8 cellular contexts compared by ENCODE assay signal in the genomic region with DNA sequence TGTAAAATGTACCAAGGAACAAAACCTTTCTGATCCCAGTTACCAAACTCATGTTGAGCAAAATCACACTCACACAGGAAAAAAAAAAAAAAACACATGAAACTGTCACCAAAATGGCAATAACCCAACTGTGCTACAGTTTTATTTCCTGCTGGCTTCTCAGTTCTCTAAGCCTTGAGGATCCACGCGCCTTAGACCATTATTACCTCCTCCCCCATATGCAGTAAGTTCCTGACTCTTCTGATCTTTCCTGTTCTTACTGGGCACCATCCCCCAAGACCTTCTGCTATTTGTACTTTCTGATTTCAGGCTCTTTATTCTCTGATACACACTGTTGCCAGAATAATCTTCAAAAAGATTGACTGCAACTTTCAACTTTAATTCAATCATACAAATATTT.
A peak's percentile ranks its signal among the peaks of the same experiment; 100 is the strongest.
DNase-seq lines count a peak whose midpoint lies in the region; ATAC-seq and TF ChIP-seq lines count a peak whose summit lies in the region.

No MANE protein-coding gene starts in this region.

- H3K9me3 Mint-ChIP-seq in stimulated activated naive CD8-positive, alpha-beta T cell treated with anti-CD3 and anti-CD28 coated beads, Interleukin-15, amount 100 ng/mL, for 72 hours = no peaks in the 10 kb centered on the region

- H3K27me3 Mint-ChIP-seq in stimulated activated naive CD8-positive, alpha-beta T cell treated with anti-CD3 and anti-CD28 coated beads, Interleukin-15, amount 100 ng/mL, for 72 hours = no peaks in the 10 kb centered on the region

- peaks cover 47% of the 10 kb centered on the region for H3K4me1 ChIP-seq in SJSA1 (replicated peaks)

- H3K4me3 Mint-ChIP-seq in stimulated activated naive CD8-positive, alpha-beta T cell treated with anti-CD3 and anti-CD28 coated beads, Interleukin-15, amount 100 ng/mL, for 72 hours = peak overlapping the region; percentile 4 to 44

- no peaks in the 10 kb centered on the region for H3K27me3 ChIP-seq in SJSA1 (replicated peaks)

- POLR2A ChIA-PET in HEK293T (lab: Yijun Ruan, JAX) = no interaction called here

- no peaks in the 10 kb centered on the region for H3K9me3 ChIP-seq in SJSA1 (replicated peaks)

- no peak overlapping the region for H3K4me3 ChIP-seq in SJSA1
- H3K4me3 ChIP-seq in foreskin fibroblast (ENCODE audit: low read depth in 1 of 2, low read length in 2 of 2) = peak overlapping the region in 1 of 2 donors; percentile 6

- TF ChIP-seq CTCF in foreskin fibroblast (IDR thresholded peaks at IDR 0.05; ENCODE audit: low read depth, low read length) = no peak

- H3K4me1 Mint-ChIP-seq in stimulated activated naive CD8-positive, alpha-beta T cell treated with anti-CD3 and anti-CD28 coated beads, Interleukin-15, amount 100 ng/mL, for 72 hours = peaks cover 64% of the 10 kb centered on the region

- DNase-seq in EL = peak; percentile 40
- DNase-seq in SJSA1 (ENCODE audit: low read depth in 1 of 2, low spot score in 2 of 2) = no peak
- peak; percentile 71 to 73 for DNase-seq in foreskin fibroblast
- DNase-seq in stimulated activated naive CD8-positive, alpha-beta T cell treated with anti-CD3 and anti-CD28 coated beads, Interleukin-15, amount 100 ng/mL, for 72 hours = no peak
- DNase-seq in amniotic stem cell (lab: John Stamatoyannopoulos, UW) = no peak
- DNase-seq in HEK293T (ENCODE audit: extremely low spot score) = no peak

- peak overlapping the region in 1 of 2 donors; percentile 57 for H3K27ac Mint-ChIP-seq in stimulated activated naive CD8-positive, alpha-beta T cell treated with anti-CD3 and anti-CD28 coated beads, Interleukin-15, amount 100 ng/mL, for 72 hours

- ATAC-seq in GM21723 (IDR thresholded peaks at IDR 0.05; ENCODE audit: unreplicated experiment) (peak; percentile 58), GM18519 (IDR thresholded peaks at IDR 0.05; ENCODE audit: low FRiP score, unreplicated experiment) (no peak)
- peak; percentile 81 for ATAC-seq in stimulated activated naive CD8-positive, alpha-beta T cell treated with anti-CD3 and anti-CD28 coated beads, Interleukin-15, amount 100 ng/mL, for 72 hours

- peak overlapping the region; percentile 84 for H3K27ac ChIP-seq in SJSA1

- peaks cover 29% of the 10 kb centered on the region for H3K36me3 ChIP-seq in SJSA1

- CTCF ChIA-PET in HEK293T (lab: Yijun Ruan, JAX) = interaction anchor here (0.8 kb wide), 1 partner anchor 10 kb away, joined by 3 read pairs; no protein-coding TSS in a partner anchor

TF ChIP-seq in HEK293T, 16 proteins besides CTCF, POLR2A, EP300 and RAD21:
- TF ChIP-seq L3MBTL2 (conservative IDR thresholded peaks at IDR 0.05) = no peak
- no peak for TF ChIP-seq NFRKB (IDR thresholded peaks at IDR 0.05)
- TF ChIP-seq FOXK2 (IDR thresholded peaks at IDR 0.05) = no peak
- no peak for TF ChIP-seq ARNT (IDR thresholded peaks at IDR 0.05)
- TF ChIP-seq FOXM1 (IDR thresholded peaks at IDR 0.05; ENCODE audit: borderline replicate concordance) = no peak
- no peak for TF ChIP-seq SP1 (IDR thresholded peaks at IDR 0.05)
- TF ChIP-seq, protein P1, sequence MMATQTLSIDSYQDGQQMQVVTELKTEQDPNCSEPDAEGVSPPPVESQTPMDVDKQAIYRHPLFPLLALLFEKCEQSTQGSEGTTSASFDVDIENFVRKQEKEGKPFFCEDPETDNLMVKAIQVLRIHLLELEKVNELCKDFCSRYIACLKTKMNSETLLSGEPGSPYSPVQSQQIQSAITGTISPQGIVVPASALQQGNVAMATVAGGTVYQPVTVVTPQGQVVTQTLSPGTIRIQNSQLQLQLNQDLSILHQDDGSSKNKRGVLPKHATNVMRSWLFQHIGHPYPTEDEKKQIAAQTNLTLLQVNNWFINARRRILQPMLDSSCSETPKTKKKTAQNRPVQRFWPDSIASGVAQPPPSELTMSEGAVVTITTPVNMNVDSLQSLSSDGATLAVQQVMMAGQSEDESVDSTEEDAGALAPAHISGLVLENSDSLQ (IDR thresholded peaks at IDR 0.05) = no peak
- TF ChIP-seq TARDBP (IDR thresholded peaks at IDR 0.05) = no peak
- no peak for TF ChIP-seq CTBP1 (IDR thresholded peaks at IDR 0.05; ENCODE audit: borderline replicate concordance)
- TF ChIP-seq FOXA1 (IDR thresholded peaks at IDR 0.05) = no peak
- TF ChIP-seq ZNF384 (IDR thresholded peaks at IDR 0.05) = no peak
- no peak for TF ChIP-seq LEF1 (IDR thresholded peaks at IDR 0.05; ENCODE audit: borderline replicate concordance)
- no peak for TF ChIP-seq BHLHE40 (IDR thresholded peaks at IDR 0.05; ENCODE audit: borderline replicate concordance)
- TF ChIP-seq HDGF (IDR thresholded peaks at IDR 0.05; ENCODE audit: borderline replicate concordance) = no peak
TF ChIP-seq in HEK293T: peak in this region for 0.

Comparison
In these comparisons a context has a peak if more than half of its experiments do, and no peak if none do; other contexts are left out.
1. DNase-seq: peak in EL (single experiment) and foreskin fibroblast (2 of 2); none in SJSA1 (0 of 2), stimulated activated naive CD8-positive, alpha-beta T cell treated with anti-CD3 and anti-CD28 coated beads, Interleukin-15, amount 100 ng/mL, for 72 hours (0 of 2), amniotic stem cell (single experiment) and HEK293T (single experiment).